Comparison of ENCODE assay signal across 14 cellular contexts in the genomic region with DNA sequence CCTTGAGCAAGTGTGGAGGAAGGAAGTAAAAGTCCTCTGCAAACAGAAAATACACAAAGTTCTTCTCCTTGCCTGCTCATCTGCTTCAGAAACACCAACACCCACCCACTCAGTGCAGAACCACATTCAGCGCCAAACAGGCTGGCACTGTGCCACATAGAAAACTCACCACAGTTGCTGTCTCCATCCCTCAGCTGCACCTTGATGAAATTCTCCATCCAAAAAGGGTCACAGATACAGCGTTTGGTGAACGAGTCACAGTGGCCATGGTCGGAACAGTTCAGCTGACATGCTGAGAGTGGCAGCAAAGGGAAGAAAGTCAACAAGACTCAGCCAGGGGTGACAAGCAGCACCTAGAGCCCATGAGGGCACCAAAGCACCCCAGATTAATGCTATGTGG.
A peak's percentile ranks its signal among the peaks of the same experiment; 100 is the strongest.
DNase-seq lines count a peak whose midpoint lies in the region; ATAC-seq and TF ChIP-seq lines count a peak whose summit lies in the region.
"Had no signal": no experiment of that assay in that cellular context is flagged by ENCODE, and none has a peak within 500 bp of the region (broad histone marks: within the 10 kb centered on the region; RNA-seq: fewer than 3 reads in every experiment).

No MANE protein-coding gene starts in this region.

- H3K9me2 ChIP-seq in SK-N-SH = no peaks in the 10 kb centered on the region

- no peaks in the 10 kb centered on the region for H4K20me1 ChIP-seq in SK-N-SH (ENCODE audit: insufficient read depth)

- POLR2A ChIA-PET in naive thymus-derived CD8-positive, alpha-beta T cell (lab: Charles Lee) = interaction anchor here (1.0 to 1.2 kb wide), 2 partner anchors 64 to 98 kb away, joined by 3 to 4 read pairs; no protein-coding TSS in a partner anchor
- POLR2A ChIA-PET in SK-N-SH (lab: Yijun Ruan, JAX) = no interaction called here

- H3K27me3 Mint-ChIP-seq in naive thymus-derived CD8-positive, alpha-beta T cell = no peaks in the 10 kb centered on the region

- no peaks in the 10 kb centered on the region for H3K79me2 ChIP-seq in SK-N-SH (ENCODE audit: insufficient read depth)

- H3K27ac ChIP-seq in SK-N-SH (ENCODE audit: low read depth in 2 of 2, low read length in 1 of 2) = no peak overlapping the region
- H3K27ac ChIP-seq: psoas muscle, upper lobe of left lung had no signal

- 100% methylated on average over 3 of the region's 4 CpGs for WGBS in SK-N-SH (ENCODE audit: low lambda C conversion rate)

- TF ChIP-seq CTCF in SK-N-SH (IDR thresholded peaks at IDR 0.05) = no peak

- no peak for TF ChIP-seq RAD21 in SK-N-SH (IDR thresholded peaks at IDR 0.05; ENCODE audit: low read length)

- no peak overlapping the region for H3K4me3 ChIP-seq in SK-N-SH (ENCODE audit: low read depth in 2 of 2, low read length in 1 of 2)
- H3K4me3 ChIP-seq: psoas muscle, upper lobe of left lung had no signal

- 0 out of 4 replicates have a peak, but pooled peaks cover 0 to 1% of the 10 kb centered on the region in 2 experiments for H3K4me1 ChIP-seq in SK-N-SH (ENCODE audit: control insufficient read depth in 1 of 2, insufficient read depth in 2 of 2, low read depth in 1 of 2, low read length in 1 of 2)
- H3K4me1 ChIP-seq: psoas muscle had no signal

- H3K4me3 Mint-ChIP-seq in naive thymus-derived CD8-positive, alpha-beta T cell = peak overlapping the region; percentile 28 to 76 (median 72)
- H3K4me3 Mint-ChIP-seq: activated T-helper 1 cell treated with anti-CD3 and anti-CD28 coated beads, Interleukin-12 subunit alpha, Interleukin-12 subunit beta, Interleukin-2, Interleukin-4 antibody, amounts not matched to agents 30 ng/mL and 10 ng/mL and 1 ng/mL, durations not matched to agents 14 hours and 24 hours and 36 hours had no signal

- no peak overlapping the region for H3K9ac ChIP-seq in SK-N-SH

- no peaks in the 10 kb centered on the region for H3F3A ChIP-seq in SK-N-SH (replicated peaks; ENCODE audit: insufficient read depth)

- no peaks in the 10 kb centered on the region for H3K9me3 ChIP-seq in SK-N-SH
- H3K9me3 ChIP-seq: psoas muscle, upper lobe of left lung had no signal

- CTCF ChIA-PET in SK-N-SH (lab: Yijun Ruan, JAX) = interaction anchor here (1.5 to 1.8 kb wide), 3 partner anchors 9 to 284 kb away, joined by 5 to 10 read pairs (median 6); no protein-coding TSS in a partner anchor

- peak; percentile 26 to 65 for ATAC-seq in activated naive CD4-positive, alpha-beta T cell treated with anti-CD3 and anti-CD28 coated beads, Interleukin-2, amount 50 U/mL, for 72 hours
- ATAC-seq in naive thymus-derived CD8-positive, alpha-beta T cell = peak; percentile 76 to 88
- peak; percentile 61 for ATAC-seq in stimulated activated naive CD8-positive, alpha-beta T cell treated with anti-CD3 and anti-CD28 coated beads, Interleukin-15, Interleukin-2, amounts not matched to agents 100 U/mL and 50 U/mL, for 24 hours
- ATAC-seq: PC-3, psoas muscle had no signal

- H3K4me2 ChIP-seq in SK-N-SH = no peak overlapping the region

- peaks cover 0 to 7% of the 10 kb centered on the region in 2 donors for H3K36me3 Mint-ChIP-seq in activated naive CD4-positive, alpha-beta T cell treated with anti-CD3 and anti-CD28 coated beads, Interleukin-2, amount 50 U/mL, for 72 hours
- H3K36me3 Mint-ChIP-seq in naive thymus-derived CD8-positive, alpha-beta T cell = peaks cover 5 to 41% (median 10%) of the 10 kb centered on the region in 3 donors

- peaks cover 35 to 82% of the 10 kb centered on the region in 2 experiments for H3K36me3 ChIP-seq in SK-N-SH (replicated peaks in 1 of 2; ENCODE audit: control insufficient read depth in 1 of 2, insufficient read depth in 2 of 2, low read length in 1 of 2)

- no peaks in the 10 kb centered on the region for H3K9me3 Mint-ChIP-seq in activated naive CD4-positive, alpha-beta T cell treated with anti-CD3 and anti-CD28 coated beads, Interleukin-2, amount 50 U/mL, for 72 hours
- no peaks in the 10 kb centered on the region for H3K9me3 Mint-ChIP-seq in naive thymus-derived CD8-positive, alpha-beta T cell
- H3K9me3 Mint-ChIP-seq: activated T-helper 1 cell treated with anti-CD3 and anti-CD28 coated beads, Interleukin-12 subunit alpha, Interleukin-12 subunit beta, Interleukin-2, Interleukin-4 antibody, amounts not matched to agents 30 ng/mL and 10 ng/mL and 1 ng/mL, durations not matched to agents 14 hours and 24 hours and 36 hours had no signal

- no peaks in the 10 kb centered on the region for H3K27me3 ChIP-seq in SK-N-SH (ENCODE audit: insufficient read depth)
- H3K27me3 ChIP-seq: upper lobe of left lung had no signal

- TF ChIP-seq EP300 in SK-N-SH (IDR thresholded peaks at IDR 0.05; ENCODE audit: borderline replicate concordance in 1 of 2, low read depth in 1 of 2, low read length in 1 of 2) = no peak

- H2AFZ ChIP-seq in SK-N-SH (ENCODE audit: low read depth) = no peak overlapping the region

- peaks cover 19 to 49% (median 32%) of the 10 kb centered on the region in 4 donors for H3K4me1 Mint-ChIP-seq in naive thymus-derived CD8-positive, alpha-beta T cell

- DNase-seq in activated CD4-positive, alpha-beta T cell treated with anti-CD3 and anti-CD28 coated beads for 48 hours = peak; percentile 60
- no peak for DNase-seq in activated CD4-positive, alpha-beta T cell treated with anti-CD3 and anti-CD28 coated beads for 1 hour
- peak in 1 of 2 donors; percentile 36 for DNase-seq in activated naive CD4-positive, alpha-beta T cell treated with anti-CD3 and anti-CD28 coated beads, Interleukin-2, amount 50 U/mL, for 72 hours (ENCODE audit: low spot score in 2 of 2)
- peak in 8 of 10 donors; percentile 5 to 65 (median 32) for DNase-seq in naive thymus-derived CD8-positive, alpha-beta T cell
- peak; percentile 45 for DNase-seq in stimulated activated naive CD8-positive, alpha-beta T cell treated with anti-CD3 and anti-CD28 coated beads, Interleukin-15, Interleukin-2, amounts not matched to agents 100 U/mL and 50 U/mL, for 24 hours
- DNase-seq in NCI-H524 treated with DMSO at 0.1 percent for 48 hours (lab: John Stamatoyannopoulos, UW) (no peak), NCI-H1092 treated with DMSO at 0.1 percent for 48 hours (lab: John Stamatoyannopoulos, UW) (no peak), SK-N-SH (no peak)
- DNase-seq: Calu3, cerebellar nuclear complex, PC-3, psoas muscle, upper lobe of left lung had no signal

- H3K27ac Mint-ChIP-seq in activated naive CD4-positive, alpha-beta T cell treated with anti-CD3 and anti-CD28 coated beads, Interleukin-2, amount 50 U/mL, for 72 hours = no peak overlapping the region
- H3K27ac Mint-ChIP-seq in naive thymus-derived CD8-positive, alpha-beta T cell = peak overlapping the region; percentile 63 to 92 (median 89)

TF ChIP-seq in SK-N-SH, 30 proteins besides CTCF, POLR2A, EP300 and RAD21:
- TF ChIP-seq, protein P1, sequence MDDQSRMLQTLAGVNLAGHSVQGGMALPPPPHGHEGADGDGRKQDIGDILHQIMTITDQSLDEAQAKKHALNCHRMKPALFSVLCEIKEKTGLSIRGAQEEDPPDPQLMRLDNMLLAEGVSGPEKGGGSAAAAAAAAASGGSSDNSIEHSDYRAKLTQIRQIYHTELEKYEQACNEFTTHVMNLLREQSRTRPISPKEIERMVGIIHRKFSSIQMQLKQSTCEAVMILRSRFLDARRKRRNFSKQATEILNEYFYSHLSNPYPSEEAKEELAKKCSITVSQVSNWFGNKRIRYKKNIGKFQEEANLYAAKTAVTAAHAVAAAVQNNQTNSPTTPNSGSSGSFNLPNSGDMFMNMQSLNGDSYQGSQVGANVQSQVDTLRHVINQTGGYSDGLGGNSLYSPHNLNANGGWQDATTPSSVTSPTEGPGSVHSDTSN (IDR thresholded peaks at IDR 0.05) = no peak
- TF ChIP-seq, protein P2, sequence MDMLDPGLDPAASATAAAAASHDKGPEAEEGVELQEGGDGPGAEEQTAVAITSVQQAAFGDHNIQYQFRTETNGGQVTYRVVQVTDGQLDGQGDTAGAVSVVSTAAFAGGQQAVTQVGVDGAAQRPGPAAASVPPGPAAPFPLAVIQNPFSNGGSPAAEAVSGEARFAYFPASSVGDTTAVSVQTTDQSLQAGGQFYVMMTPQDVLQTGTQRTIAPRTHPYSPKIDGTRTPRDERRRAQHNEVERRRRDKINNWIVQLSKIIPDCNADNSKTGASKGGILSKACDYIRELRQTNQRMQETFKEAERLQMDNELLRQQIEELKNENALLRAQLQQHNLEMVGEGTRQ (IDR thresholded peaks at IDR 0.05; ENCODE audit: borderline replicate concordance, low read depth, low read length) = no peak
- no peak for TF ChIP-seq MXI1 (IDR thresholded peaks at IDR 0.05; ENCODE audit: low read depth, low read length)
- no peak for TF ChIP-seq TAF1 (IDR thresholded peaks at IDR 0.05; ENCODE audit: borderline replicate concordance, low read depth, low read length)
- no peak for TF ChIP-seq MEF2A (IDR thresholded peaks at IDR 0.05; ENCODE audit: borderline replicate concordance, low read depth)
- no peak for TF ChIP-seq ELF1 (IDR thresholded peaks at IDR 0.05)
- TF ChIP-seq, protein P3, sequence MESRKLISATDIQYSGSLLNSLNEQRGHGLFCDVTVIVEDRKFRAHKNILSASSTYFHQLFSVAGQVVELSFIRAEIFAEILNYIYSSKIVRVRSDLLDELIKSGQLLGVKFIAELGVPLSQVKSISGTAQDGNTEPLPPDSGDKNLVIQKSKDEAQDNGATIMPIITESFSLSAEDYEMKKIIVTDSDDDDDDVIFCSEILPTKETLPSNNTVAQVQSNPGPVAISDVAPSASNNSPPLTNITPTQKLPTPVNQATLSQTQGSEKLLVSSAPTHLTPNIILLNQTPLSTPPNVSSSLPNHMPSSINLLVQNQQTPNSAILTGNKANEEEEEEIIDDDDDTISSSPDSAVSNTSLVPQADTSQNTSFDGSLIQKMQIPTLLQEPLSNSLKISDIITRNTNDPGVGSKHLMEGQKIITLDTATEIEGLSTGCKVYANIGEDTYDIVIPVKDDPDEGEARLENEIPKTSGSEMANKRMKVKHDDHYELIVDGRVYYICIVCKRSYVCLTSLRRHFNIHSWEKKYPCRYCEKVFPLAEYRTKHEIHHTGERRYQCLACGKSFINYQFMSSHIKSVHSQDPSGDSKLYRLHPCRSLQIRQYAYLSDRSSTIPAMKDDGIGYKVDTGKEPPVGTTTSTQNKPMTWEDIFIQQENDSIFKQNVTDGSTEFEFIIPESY (IDR thresholded peaks at IDR 0.05; ENCODE audit: borderline replicate concordance, low read depth) = no peak
- TF ChIP-seq YY1 (IDR thresholded peaks at IDR 0.05; ENCODE audit: low read depth) = no peak
- TF ChIP-seq FOSL2 (IDR thresholded peaks at IDR 0.05; ENCODE audit: borderline replicate concordance, low read depth) = no peak
- no peak for TF ChIP-seq SMC3 (IDR thresholded peaks at IDR 0.05; ENCODE audit: low read depth, low read length)

Comparison
In these comparisons a context has a peak if more than half of its experiments do, and no peak if none do; other contexts are left out.
1. DNase-seq: peak in activated CD4-positive, alpha-beta T cell treated with anti-CD3 and anti-CD28 coated beads for 48 hours (single experiment), naive thymus-derived CD8-positive, alpha-beta T cell (8 of 10) and stimulated activated naive CD8-positive, alpha-beta T cell treated with anti-CD3 and anti-CD28 coated beads, Interleukin-15, Interleukin-2, amounts not matched to agents 100 U/mL and 50 U/mL, for 24 hours (single experiment); none in activated CD4-positive, alpha-beta T cell treated with anti-CD3 and anti-CD28 coated beads for 1 hour (single experiment), NCI-H524 treated with DMSO at 0.1 percent for 48 hours (single experiment), NCI-H1092 treated with DMSO at 0.1 percent for 48 hours (single experiment) and SK-N-SH (single experiment).
2. H3K27ac Mint-ChIP-seq: peak in naive thymus-derived CD8-positive, alpha-beta T cell (10 of 10); none in activated naive CD4-positive, alpha-beta T cell treated with anti-CD3 and anti-CD28 coated beads, Interleukin-2, amount 50 U/mL, for 72 hours (0 of 2).
3. Peak in every context shown above with its lines, with median percentiles within 50 percentile points of each other: ATAC-seq.